9 cellular contexts compared by ENCODE assay signal in the genomic region with DNA sequence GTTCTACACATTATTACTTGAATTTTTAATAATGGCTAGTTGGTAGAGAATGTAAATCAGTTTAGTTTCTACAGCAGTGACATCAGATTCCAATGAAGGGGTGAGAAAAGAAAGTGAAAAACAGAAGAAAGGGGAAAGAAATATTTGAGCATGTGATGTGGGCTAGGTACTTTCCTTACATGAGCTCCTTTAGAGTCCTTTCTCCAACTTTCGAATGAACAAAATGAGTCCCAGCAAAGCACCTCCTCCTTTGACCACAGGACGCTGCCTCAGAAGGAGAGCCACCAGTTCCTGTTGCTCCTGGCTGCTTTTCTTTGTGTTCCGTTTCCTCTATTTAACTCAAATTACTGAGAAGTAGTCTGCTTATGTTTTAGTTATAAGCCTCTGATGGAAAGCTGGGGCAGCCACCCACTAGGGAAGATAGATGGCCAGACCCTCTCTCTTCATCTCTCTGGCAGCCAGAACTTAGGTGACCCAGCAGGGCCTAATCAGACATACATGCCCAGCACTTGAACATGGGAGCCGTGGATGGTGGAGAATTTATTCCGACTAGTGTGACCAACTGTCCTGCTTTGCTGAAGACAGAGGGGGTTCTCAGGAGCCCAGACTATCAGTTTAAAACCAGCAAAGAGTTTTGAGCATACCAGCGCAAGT.
A peak's percentile ranks its signal among the peaks of the same experiment; 100 is the strongest.
DNase-seq lines count a peak whose midpoint lies in the region; ATAC-seq, FAIRE-seq and TF ChIP-seq lines count a peak whose summit lies in the region.
"Had no signal": no experiment of that assay in that cellular context is flagged by ENCODE, and none has a peak within 500 bp of the region (broad histone marks: within the 10 kb centered on the region; RNA-seq: fewer than 3 reads in every experiment).

No MANE protein-coding gene starts in this region.

- in situ Hi-C loops in brain microvascular endothelial cell (cut with HindIII; ENCODE audit: low pct_ligation_motif_present, low sequenced_read_pairs), result no loop called here

- peaks cover 13% of the 10 kb centered on the region for H3K4me1 Mint-ChIP-seq in activated naive CD8-positive, alpha-beta T cell treated with anti-CD3 and anti-CD28 coated beads for 36 hours

- H3K4me3 Mint-ChIP-seq in activated naive CD8-positive, alpha-beta T cell treated with anti-CD3 and anti-CD28 coated beads for 36 hours, result no peak overlapping the region

- no peaks in the 10 kb centered on the region for H3K36me3 ChIP-seq in brain microvascular endothelial cell (replicated peaks)

- H3K36me3 Mint-ChIP-seq in activated naive CD8-positive, alpha-beta T cell treated with anti-CD3 and anti-CD28 coated beads for 36 hours, result no peaks in the 10 kb centered on the region

- no peak overlapping the region for H3K4me3 ChIP-seq in brain microvascular endothelial cell (ENCODE audit: low read depth, low read length)

- H3K27me3 Mint-ChIP-seq in activated naive CD8-positive, alpha-beta T cell treated with anti-CD3 and anti-CD28 coated beads for 36 hours, result peaks cover 9% of the 10 kb centered on the region

- H3K27ac Mint-ChIP-seq in activated naive CD8-positive, alpha-beta T cell treated with anti-CD3 and anti-CD28 coated beads for 36 hours, result peak overlapping the region; percentile 26

- peak; percentile 91 for FAIRE-seq in GM12891 (lab: Jason Lieb, UNC)

- peak; percentile 64 for ATAC-seq in GM19468 (IDR thresholded peaks at IDR 0.05; ENCODE audit: extremely low read depth, unreplicated experiment)
- ATAC-seq in HG03342 (IDR thresholded peaks at IDR 0.05; ENCODE audit: unreplicated experiment), result peak; percentile 84

- TF ChIP-seq CTCF in brain microvascular endothelial cell (IDR thresholded peaks at IDR 0.05; ENCODE audit: low read depth, low read length, missing control alignments), result no peak

- H3K27ac ChIP-seq in brain microvascular endothelial cell, result no peak overlapping the region
- H3K27ac ChIP-seq: epithelial cell of prostate had no signal

- DNase-seq in GM12891 (ENCODE audit: insufficient read length, low spot score) (peak; percentile 22), 8988T (no peak), brain microvascular endothelial cell (no peak), NCI-H146 treated with DMSO at 0.1 percent for 48 hours (lab: John Stamatoyannopoulos, UW; ENCODE audit: unreplicated experiment) (no peak), retina (no peak)
- peak; percentile 17 for DNase-seq in activated naive CD8-positive, alpha-beta T cell treated with anti-CD3 and anti-CD28 coated beads for 36 hours

- H3K9me3 Mint-ChIP-seq in activated naive CD8-positive, alpha-beta T cell treated with anti-CD3 and anti-CD28 coated beads for 36 hours, result peaks cover 6% of the 10 kb centered on the region

- no peaks in the 10 kb centered on the region for H3K27me3 ChIP-seq in brain microvascular endothelial cell (replicated peaks)

- TF ChIP-seq POLR2A in GM12891 (IDR thresholded peaks at IDR 0.05; ENCODE audit: low read depth, low read length), result peak; percentile 57; the same call in 1 of the 2 replicates

TF ChIP-seq in GM12891, 5 proteins besides CTCF, POLR2A, EP300 and RAD21:
- TF ChIP-seq POU2F2 (IDR thresholded peaks at IDR 0.05; ENCODE audit: low read depth, low read length) (no peak), TAF1 (IDR thresholded peaks at IDR 0.05; ENCODE audit: low read depth, low read length) (0 out of 2 replicates have a peak, but pooled peaks have one; percentile 44), POLR2AphosphoS5 (IDR thresholded peaks at IDR 0.05; ENCODE audit: low read depth, low read length) (0 out of 2 replicates have a peak, but pooled peaks have one; percentile 39), SPI1 (IDR thresholded peaks at IDR 0.05; ENCODE audit: low read depth, low read length) (peak; percentile 77)

Comparison
In these comparisons a context has a peak if more than half of its experiments do, and no peak if none do; other contexts are left out.
1. DNase-seq: peak in GM12891 (single experiment) and activated naive CD8-positive, alpha-beta T cell treated with anti-CD3 and anti-CD28 coated beads for 36 hours (single experiment); none in 8988T (single experiment), brain microvascular endothelial cell (single experiment), NCI-H146 treated with DMSO at 0.1 percent for 48 hours (single experiment) and retina (single experiment).